1 cellular context compared by ENCODE assay signal in the genomic region with DNA sequence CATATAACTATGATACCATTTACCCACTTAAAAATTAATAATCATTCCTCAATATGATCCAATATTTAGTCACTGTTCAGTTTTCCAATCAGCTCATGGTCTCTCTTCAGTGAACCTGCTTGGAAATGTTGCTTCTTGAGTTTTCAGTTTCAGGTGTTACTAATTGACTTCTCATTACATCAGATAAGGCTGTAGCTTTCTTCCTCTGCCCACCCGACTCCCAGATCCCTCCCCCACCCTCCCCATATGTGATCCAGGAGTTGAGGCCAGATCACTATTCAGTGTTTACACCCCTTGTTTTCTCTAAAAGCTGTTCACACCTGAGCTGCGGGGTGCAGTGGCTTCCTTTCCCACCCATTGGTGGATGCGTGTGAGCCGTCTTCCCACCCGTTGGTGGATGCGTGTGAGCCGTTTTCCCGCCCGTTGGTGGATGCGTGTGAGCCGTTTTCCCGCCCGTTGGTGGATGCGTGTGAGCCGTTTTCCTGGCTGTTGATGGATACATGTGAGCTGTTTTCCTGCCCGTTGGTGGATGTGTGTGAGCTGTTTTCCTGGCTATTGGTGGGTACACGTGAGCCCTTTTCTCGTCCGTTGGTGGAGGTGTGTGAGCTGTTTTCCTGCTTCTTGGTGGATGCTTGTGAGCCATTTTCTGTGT.
TF ChIP-seq lines count a peak whose summit lies in the region.

No MANE protein-coding gene starts in this region.

TF ChIP-seq in SK-N-SH, 30 proteins besides CTCF, POLR2A, EP300 and RAD21:
- TF ChIP-seq, protein P1, sequence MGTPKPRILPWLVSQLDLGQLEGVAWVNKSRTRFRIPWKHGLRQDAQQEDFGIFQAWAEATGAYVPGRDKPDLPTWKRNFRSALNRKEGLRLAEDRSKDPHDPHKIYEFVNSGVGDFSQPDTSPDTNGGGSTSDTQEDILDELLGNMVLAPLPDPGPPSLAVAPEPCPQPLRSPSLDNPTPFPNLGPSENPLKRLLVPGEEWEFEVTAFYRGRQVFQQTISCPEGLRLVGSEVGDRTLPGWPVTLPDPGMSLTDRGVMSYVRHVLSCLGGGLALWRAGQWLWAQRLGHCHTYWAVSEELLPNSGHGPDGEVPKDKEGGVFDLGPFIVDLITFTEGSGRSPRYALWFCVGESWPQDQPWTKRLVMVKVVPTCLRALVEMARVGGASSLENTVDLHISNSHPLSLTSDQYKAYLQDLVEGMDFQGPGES (IDR thresholded peaks at IDR 0.05; ENCODE audit: low read depth, low read length): no peak
- TF ChIP-seq SMC3 (IDR thresholded peaks at IDR 0.05; ENCODE audit: low read depth, low read length): no peak
- TF ChIP-seq RXRA (IDR thresholded peaks at IDR 0.05; ENCODE audit: borderline replicate concordance, low read depth): no peak
- TF ChIP-seq CHD2 (IDR thresholded peaks at IDR 0.05; ENCODE audit: low read length, partially characterized antibody): no peak
- TF ChIP-seq GABPA (IDR thresholded peaks at IDR 0.05; ENCODE audit: low read depth): no peak
- no peak for TF ChIP-seq GATA2 (CRISPR knock-in tag; IDR thresholded peaks at IDR 0.05)
- no peak for TF ChIP-seq ELF1 (IDR thresholded peaks at IDR 0.05)
- TF ChIP-seq NRF1 (IDR thresholded peaks at IDR 0.05; ENCODE audit: low read depth, low read length): no peak
- TF ChIP-seq, protein P2, sequence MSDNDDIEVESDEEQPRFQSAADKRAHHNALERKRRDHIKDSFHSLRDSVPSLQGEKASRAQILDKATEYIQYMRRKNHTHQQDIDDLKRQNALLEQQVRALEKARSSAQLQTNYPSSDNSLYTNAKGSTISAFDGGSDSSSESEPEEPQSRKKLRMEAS (IDR thresholded peaks at IDR 0.05; ENCODE audit: low read depth): no peak
- TF ChIP-seq, protein P3, sequence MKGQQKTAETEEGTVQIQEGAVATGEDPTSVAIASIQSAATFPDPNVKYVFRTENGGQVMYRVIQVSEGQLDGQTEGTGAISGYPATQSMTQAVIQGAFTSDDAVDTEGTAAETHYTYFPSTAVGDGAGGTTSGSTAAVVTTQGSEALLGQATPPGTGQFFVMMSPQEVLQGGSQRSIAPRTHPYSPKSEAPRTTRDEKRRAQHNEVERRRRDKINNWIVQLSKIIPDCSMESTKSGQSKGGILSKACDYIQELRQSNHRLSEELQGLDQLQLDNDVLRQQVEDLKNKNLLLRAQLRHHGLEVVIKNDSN (IDR thresholded peaks at IDR 0.05; ENCODE audit: borderline replicate concordance, low read depth): no peak
- TF ChIP-seq NFIC (IDR thresholded peaks at IDR 0.05; ENCODE audit: borderline replicate concordance): no peak
- TF ChIP-seq TEAD4 (IDR thresholded peaks at IDR 0.05; ENCODE audit: borderline replicate concordance, insufficient read depth): no peak
- no peak for TF ChIP-seq TCF12 (IDR thresholded peaks at IDR 0.05)
- TF ChIP-seq FOSL2 (IDR thresholded peaks at IDR 0.05; ENCODE audit: borderline replicate concordance, low read depth): no peak
- TF ChIP-seq, protein P4, sequence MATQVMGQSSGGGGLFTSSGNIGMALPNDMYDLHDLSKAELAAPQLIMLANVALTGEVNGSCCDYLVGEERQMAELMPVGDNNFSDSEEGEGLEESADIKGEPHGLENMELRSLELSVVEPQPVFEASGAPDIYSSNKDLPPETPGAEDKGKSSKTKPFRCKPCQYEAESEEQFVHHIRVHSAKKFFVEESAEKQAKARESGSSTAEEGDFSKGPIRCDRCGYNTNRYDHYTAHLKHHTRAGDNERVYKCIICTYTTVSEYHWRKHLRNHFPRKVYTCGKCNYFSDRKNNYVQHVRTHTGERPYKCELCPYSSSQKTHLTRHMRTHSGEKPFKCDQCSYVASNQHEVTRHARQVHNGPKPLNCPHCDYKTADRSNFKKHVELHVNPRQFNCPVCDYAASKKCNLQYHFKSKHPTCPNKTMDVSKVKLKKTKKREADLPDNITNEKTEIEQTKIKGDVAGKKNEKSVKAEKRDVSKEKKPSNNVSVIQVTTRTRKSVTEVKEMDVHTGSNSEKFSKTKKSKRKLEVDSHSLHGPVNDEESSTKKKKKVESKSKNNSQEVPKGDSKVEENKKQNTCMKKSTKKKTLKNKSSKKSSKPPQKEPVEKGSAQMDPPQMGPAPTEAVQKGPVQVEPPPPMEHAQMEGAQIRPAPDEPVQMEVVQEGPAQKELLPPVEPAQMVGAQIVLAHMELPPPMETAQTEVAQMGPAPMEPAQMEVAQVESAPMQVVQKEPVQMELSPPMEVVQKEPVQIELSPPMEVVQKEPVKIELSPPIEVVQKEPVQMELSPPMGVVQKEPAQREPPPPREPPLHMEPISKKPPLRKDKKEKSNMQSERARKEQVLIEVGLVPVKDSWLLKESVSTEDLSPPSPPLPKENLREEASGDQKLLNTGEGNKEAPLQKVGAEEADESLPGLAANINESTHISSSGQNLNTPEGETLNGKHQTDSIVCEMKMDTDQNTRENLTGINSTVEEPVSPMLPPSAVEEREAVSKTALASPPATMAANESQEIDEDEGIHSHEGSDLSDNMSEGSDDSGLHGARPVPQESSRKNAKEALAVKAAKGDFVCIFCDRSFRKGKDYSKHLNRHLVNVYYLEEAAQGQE (IDR thresholded peaks at IDR 0.05; ENCODE audit: low read depth, low read length): no peak
